ENCODE assay signal across 1 cellular context in the genomic region with DNA sequence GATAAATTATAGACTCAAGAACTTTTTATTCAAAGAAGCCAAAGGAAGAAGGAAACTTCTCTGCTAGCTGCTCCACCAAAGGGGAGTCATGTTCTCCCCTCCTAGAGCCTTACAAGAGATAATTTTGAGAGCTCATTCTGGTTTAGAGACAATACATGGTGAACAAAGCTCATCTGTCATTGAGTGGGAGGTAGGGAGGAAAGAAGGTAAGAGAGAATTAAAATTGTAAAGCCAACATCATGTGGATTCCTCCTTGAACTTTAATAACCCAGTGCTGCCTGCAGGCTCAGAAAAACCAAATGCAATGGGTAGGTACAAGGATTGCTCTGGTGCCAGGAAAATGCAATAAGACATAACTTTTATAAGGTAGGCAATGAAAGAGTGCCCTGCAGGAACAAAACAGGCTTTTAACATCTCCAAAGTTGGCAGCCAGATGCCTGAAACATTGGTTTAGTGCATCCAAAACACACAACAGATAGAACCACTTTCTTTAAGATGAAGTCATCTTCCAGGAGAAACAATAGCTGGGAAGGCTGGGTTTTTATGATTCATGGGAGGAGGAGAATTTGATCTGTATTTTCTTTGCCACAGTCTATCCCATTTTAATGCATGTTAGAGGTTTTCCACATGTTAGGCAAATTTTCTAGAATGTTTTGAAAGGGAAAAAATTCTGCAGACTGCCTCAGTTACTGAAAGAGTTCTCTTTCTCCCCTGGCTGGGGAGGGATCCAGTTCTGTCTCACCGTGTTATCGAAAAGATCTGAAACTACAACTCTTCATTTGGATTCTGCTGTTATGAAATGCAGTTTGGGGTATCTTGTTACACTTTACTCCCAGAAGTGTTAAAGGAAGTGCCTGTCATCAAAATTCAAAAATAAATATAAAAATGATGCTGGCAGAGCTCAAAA.
TF ChIP-seq lines count a peak whose summit lies in the region.

No MANE protein-coding gene starts in this region.

TF ChIP-seq in SK-N-SH treated with all-trans-retinoic acid at 6 μM for 48 hours, 23 proteins besides CTCF, POLR2A, EP300 and RAD21:
- TF ChIP-seq, protein P1, sequence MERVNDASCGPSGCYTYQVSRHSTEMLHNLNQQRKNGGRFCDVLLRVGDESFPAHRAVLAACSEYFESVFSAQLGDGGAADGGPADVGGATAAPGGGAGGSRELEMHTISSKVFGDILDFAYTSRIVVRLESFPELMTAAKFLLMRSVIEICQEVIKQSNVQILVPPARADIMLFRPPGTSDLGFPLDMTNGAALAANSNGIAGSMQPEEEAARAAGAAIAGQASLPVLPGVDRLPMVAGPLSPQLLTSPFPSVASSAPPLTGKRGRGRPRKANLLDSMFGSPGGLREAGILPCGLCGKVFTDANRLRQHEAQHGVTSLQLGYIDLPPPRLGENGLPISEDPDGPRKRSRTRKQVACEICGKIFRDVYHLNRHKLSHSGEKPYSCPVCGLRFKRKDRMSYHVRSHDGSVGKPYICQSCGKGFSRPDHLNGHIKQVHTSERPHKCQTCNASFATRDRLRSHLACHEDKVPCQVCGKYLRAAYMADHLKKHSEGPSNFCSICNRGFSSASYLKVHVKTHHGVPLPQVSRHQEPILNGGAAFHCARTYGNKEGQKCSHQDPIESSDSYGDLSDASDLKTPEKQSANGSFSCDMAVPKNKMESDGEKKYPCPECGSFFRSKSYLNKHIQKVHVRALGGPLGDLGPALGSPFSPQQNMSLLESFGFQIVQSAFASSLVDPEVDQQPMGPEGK (CRISPR knock-in tag; IDR thresholded peaks at IDR 0.05; ENCODE audit: borderline replicate concordance) = no peak
- TF ChIP-seq ISL1 (CRISPR knock-in tag; IDR thresholded peaks at IDR 0.05) (peak; percentile 41; the same call in 1 of the 2 replicates), BACH2 (CRISPR knock-in tag; IDR thresholded peaks at IDR 0.05; ENCODE audit: borderline replicate concordance) (no peak)
